Comparison of ENCODE assay signal across 19 cellular contexts in genomic region chr18:63470751-63471150, GRCh38. TPM values are rescaled to one million over a fixed set of nuclear protein-coding genes. Genes with fewer than 3 reads are reported as not detected.
DNase-seq lines count a peak whose midpoint lies in the region; ATAC-seq and TF ChIP-seq lines count a peak whose summit lies in the region.
"Had no signal": no experiment of that assay in that cellular context is flagged by ENCODE, and none has a peak within 500 bp of the region (broad histone marks: within the 10 kb centered on the region; RNA-seq: fewer than 3 reads in every experiment).

No MANE protein-coding gene starts in this region.

- TF ChIP-seq EP300 in suprapubic skin (IDR thresholded peaks at IDR 0.05), result no peak

- H3K27me3 ChIP-seq in esophagus squamous epithelium (no peaks in the 10 kb centered on the region), suprapubic skin (no peaks in the 10 kb centered on the region)
- H3K27me3 ChIP-seq: BE2C had no signal

- H3K4me3 ChIP-seq in NB4 (ENCODE audit: low read depth, low read length), result no peak overlapping the region
- peak overlapping the region in 1 of 4 donors; percentile 2 for H3K4me3 ChIP-seq in esophagus squamous epithelium
- H3K4me3 ChIP-seq in suprapubic skin, result no peak overlapping the region
- H3K4me3 ChIP-seq: GM23248, SK-N-MC had no signal

- no peak for ATAC-seq in HG03175 (IDR thresholded peaks at IDR 0.05; ENCODE audit: unreplicated experiment)
- no peak for ATAC-seq in GM21390 (IDR thresholded peaks at IDR 0.05; ENCODE audit: unreplicated experiment)
- ATAC-seq: CD8-positive, alpha-beta T cell; HepG2; Right ventricle myocardium inferior had no signal

- DNase-seq in NB4 (ENCODE audit: low read depth), result peak; percentile 29
- peak; percentile 49 for DNase-seq in amniotic epithelial cell (ENCODE audit: low read depth)
- no peak for DNase-seq in esophagus squamous epithelium (lab: John Stamatoyannopoulos, UW)
- no peak for DNase-seq in suprapubic skin (ENCODE audit: low spot score in 2 of 2)
- DNase-seq in activated CD8-positive, alpha-beta memory T cell treated with anti-CD3 and anti-CD28 coated beads, Interleukin-2, amount 50 U/mL, for 48 hours, result no peak
- DNase-seq: BE2C; CD8-positive, alpha-beta T cell; DND-41; GDM1; GM23248; Karpas-422; NCI-H1092; NCI-H2227 treated with DMSO at 0.1 percent for 48 hours; NCI-H526 treated with DMSO at 0.1 percent for 48 hours had no signal

- H3K27ac ChIP-seq in esophagus squamous epithelium, result peak overlapping the region; percentile 80 to 90 (median 88)
- peak overlapping the region; percentile 79 for H3K27ac ChIP-seq in suprapubic skin
- H3K27ac ChIP-seq: GM23248, SK-N-MC had no signal

- WGBS in esophagus squamous epithelium, 2 donors, result 33 to 62% methylated on average over 1 to 11 of the region's 12 CpGs
- WGBS in suprapubic skin, result 56% methylated on average over 12 of the region's 12 CpGs

- H3K4me1 ChIP-seq in esophagus squamous epithelium (peaks cover 0 to 39% (median 3%) of the 10 kb centered on the region in 3 donors), suprapubic skin (peaks cover 22% of the 10 kb centered on the region)
- H3K4me1 ChIP-seq: BE2C had no signal

- TF ChIP-seq POLR2A in NB4 (IDR thresholded peaks at IDR 0.05; ENCODE audit: extremely low read depth, insufficient read length) (no peak), esophagus squamous epithelium (IDR thresholded peaks at IDR 0.05) (no peak), suprapubic skin (IDR thresholded peaks at IDR 0.05) (no peak)

- H3K36me3 ChIP-seq in esophagus squamous epithelium (no peaks in the 10 kb centered on the region), suprapubic skin (no peaks in the 10 kb centered on the region)
- H3K36me3 ChIP-seq: BE2C had no signal

- intact Hi-C loops in esophagus squamous epithelium (cut with DNase I), result no loop called here

- TF ChIP-seq CTCF in NB4 (IDR thresholded peaks at IDR 0.05; ENCODE audit: low read depth, low read length) (no peak), esophagus squamous epithelium (IDR thresholded peaks at IDR 0.05) (no peak), suprapubic skin (IDR thresholded peaks at IDR 0.05) (no peak)

- H3K9me3 ChIP-seq in esophagus squamous epithelium, result no peaks in the 10 kb centered on the region
- no peaks in the 10 kb centered on the region for H3K9me3 ChIP-seq in suprapubic skin
- H3K9me3 ChIP-seq: BE2C had no signal

RNA-seq across cellular contexts. Expression of gene SERPINB5, which starts 6.0 kb away (rescaled TPM):
- total RNA-seq in esophagus squamous epithelium, result 100 to 1,000 TPM; 204 to 363 (median 268) TPM
- 100 to 1,000 TPM; 158 to 658 (median 458) TPM for total RNA-seq in suprapubic skin
- total RNA-seq: CD8-positive, alpha-beta T cell; GM23248; HepG2; Right ventricle myocardium inferior had no signal

RNA-seq across cellular contexts. Expression of gene VPS4B, which starts 48.5 kb away (rescaled TPM):
- total RNA-seq in esophagus squamous epithelium (10 to 100 TPM; 68.5 to 92.1 (median 76.5) TPM), suprapubic skin (10 to 100 TPM; 43.7 to 49.8 (median 44.6) TPM)

Comparison
In these comparisons a context has a peak if more than half of its experiments do, and no peak if none do; other contexts are left out.
1. DNase-seq: peak in NB4 (single experiment) and amniotic epithelial cell (single experiment); none in esophagus squamous epithelium (single experiment), suprapubic skin (0 of 2) and activated CD8-positive, alpha-beta memory T cell treated with anti-CD3 and anti-CD28 coated beads, Interleukin-2, amount 50 U/mL, for 48 hours (single experiment).